ENCODE assay signal across 25 cellular contexts in genomic region chr13:53170910-53171309, GRCh38.
"Had no signal": no experiment of that assay in that cellular context is flagged by ENCODE, and none has a peak within 500 bp of the region (broad histone marks: within the 10 kb centered on the region; RNA-seq: fewer than 3 reads in every experiment).

No MANE protein-coding gene starts in this region.

- H3K4me3 Mint-ChIP-seq: naive thymus-derived CD8-positive, alpha-beta T cell; nephron progenitor cell; stimulated activated memory B cell treated with anti-CD40 and anti-IgM and Interleukin-4, amounts not matched to agents 10 μg/mL and 1 μg/mL and 100 μg/mL, for 72 hours; stimulated activated naive CD8-positive, alpha-beta T cell treated with anti-CD3 and anti-CD28 coated beads, Interleukin-15, amount 100 ng/mL, for 72 hours; type B pancreatic cell had no signal

- DNase-seq: islet precursor cell; left ventricle myocardium inferior; naive thymus-derived CD8-positive, alpha-beta T cell; nephron progenitor cell; nucleus accumbens; pancreas; posterior cingulate gyrus; retina; right cardiac atrium; sigmoid colon; small intestine; stimulated activated CD4-positive, alpha-beta T cell treated with anti-CD3 and anti-CD28 coated beads, Interleukin-1b, Interleukin-23, amount 100 ng/mL, for 48 hours; stimulated activated CD4-positive, alpha-beta T cell treated with anti-CD3 and anti-CD28 coated beads, Interleukin-2, amount 100 ng/mL, for 48 hours; stimulated activated CD4-positive, alpha-beta T cell treated with anti-CD3 and anti-CD28 coated beads, Interleukin-4, amount 100 ng/mL, for 4 hours; stimulated activated CD8-positive, alpha-beta memory T cell treated with anti-CD3 and anti-CD28 coated beads, Interleukin-4, amount 100 ng/mL, for 48 hours; stimulated activated naive CD4-positive, alpha-beta T cell treated with Interleukin-2 at 50 U/mL for 16 hours; stimulated activated naive CD8-positive, alpha-beta T cell treated with anti-CD3 and anti-CD28 coated beads, Interleukin-15, amount 100 ng/mL, for 72 hours; substantia nigra had no signal

- H3K4me1 ChIP-seq: left ventricle myocardium inferior, pancreas, prostate gland, sigmoid colon, tibial nerve, uterus had no signal

- H3K4me2 ChIP-seq: hepatocyte had no signal

- H3K36me3 Mint-ChIP-seq: stimulated activated memory B cell treated with anti-CD40 and anti-IgM and Interleukin-4, amounts not matched to agents 10 μg/mL and 1 μg/mL and 100 μg/mL, for 72 hours; type B pancreatic cell had no signal

- H3K9me3 ChIP-seq: left ventricle myocardium inferior, pancreas, prostate gland, sigmoid colon, tibial nerve, uterus had no signal

- H3K79me2 ChIP-seq: hepatocyte had no signal

- H3K27ac Mint-ChIP-seq: naive thymus-derived CD8-positive, alpha-beta T cell; nephron progenitor cell; stimulated activated memory B cell treated with anti-CD40 and anti-IgM and Interleukin-4, amounts not matched to agents 10 μg/mL and 1 μg/mL and 100 μg/mL, for 72 hours; stimulated activated naive CD8-positive, alpha-beta T cell treated with anti-CD3 and anti-CD28 coated beads, Interleukin-15, amount 100 ng/mL, for 72 hours; type B pancreatic cell had no signal

- H3K36me3 ChIP-seq: left ventricle myocardium inferior, pancreas, prostate gland, sigmoid colon, tibial nerve, uterus had no signal

- H3K27me3 Mint-ChIP-seq: stimulated activated naive CD8-positive, alpha-beta T cell treated with anti-CD3 and anti-CD28 coated beads, Interleukin-15, amount 100 ng/mL, for 72 hours had no signal

- H2AFZ ChIP-seq: hepatocyte had no signal

- H3K4me1 Mint-ChIP-seq: naive thymus-derived CD8-positive, alpha-beta T cell; stimulated activated memory B cell treated with anti-CD40 and anti-IgM and Interleukin-4, amounts not matched to agents 10 μg/mL and 1 μg/mL and 100 μg/mL, for 72 hours; stimulated activated naive CD8-positive, alpha-beta T cell treated with anti-CD3 and anti-CD28 coated beads, Interleukin-15, amount 100 ng/mL, for 72 hours had no signal

- H3K27ac ChIP-seq: hepatocyte, left ventricle myocardium inferior, pancreas, prostate gland, sigmoid colon, tibial nerve, uterus had no signal

- H3K27me3 ChIP-seq: hepatocyte, pancreas, sigmoid colon, tibial nerve, uterus had no signal

- H3K4me3 ChIP-seq: hepatocyte, left ventricle myocardium inferior, lung, pancreas, prostate gland, sigmoid colon, tibial nerve, uterus had no signal
